In genomic region chr4:157143365-157143764, GRCh38 we compare ENCODE assay signal across 14 cellular contexts.
"Had no signal": no experiment of that assay in that cellular context is flagged by ENCODE, and none has a peak within 500 bp of the region (broad histone marks: within the 10 kb centered on the region; RNA-seq: fewer than 3 reads in every experiment).

No MANE protein-coding gene starts in this region.

- H3K27ac ChIP-seq: adrenal gland, cardiac muscle cell, foreskin keratinocyte, lower lobe of right lung, right atrium auricular region, VCaP had no signal

- H3K9me3 ChIP-seq: adrenal gland, lower lobe of right lung, right atrium auricular region had no signal

- DNase-seq: activated CD4-positive, alpha-beta T cell treated with anti-CD3 and anti-CD28 coated beads for 1 hour; activated CD4-positive, alpha-beta T cell treated with anti-CD3 and anti-CD28 coated beads, Interleukin-2, amount 50 U/mL, for 48 hours; activated naive CD4-positive, alpha-beta T cell treated with anti-CD3 and anti-CD28 coated beads for 36 hours; activated T-cell treated with anti-CD3 and anti-CD28 coated beads, Interleukin-2, amount 50 U/mL, for 1 hour; adrenal gland; endodermal cell; foreskin keratinocyte; immature natural killer cell; lower lobe of right lung; nephron progenitor cell; occipital lobe had no signal

- H3K4me3 ChIP-seq: adrenal gland, cardiac muscle cell, lower lobe of right lung, right atrium auricular region had no signal

- H3K36me3 ChIP-seq: adrenal gland, cardiac muscle cell, lower lobe of right lung, right atrium auricular region had no signal

- H3K27me3 ChIP-seq: adrenal gland, cardiac muscle cell, foreskin keratinocyte, right atrium auricular region had no signal

- H3K4me1 ChIP-seq: adrenal gland, foreskin keratinocyte, lower lobe of right lung, right atrium auricular region had no signal
